Comparison of ENCODE assay signal across 16 cellular contexts in the genomic region with DNA sequence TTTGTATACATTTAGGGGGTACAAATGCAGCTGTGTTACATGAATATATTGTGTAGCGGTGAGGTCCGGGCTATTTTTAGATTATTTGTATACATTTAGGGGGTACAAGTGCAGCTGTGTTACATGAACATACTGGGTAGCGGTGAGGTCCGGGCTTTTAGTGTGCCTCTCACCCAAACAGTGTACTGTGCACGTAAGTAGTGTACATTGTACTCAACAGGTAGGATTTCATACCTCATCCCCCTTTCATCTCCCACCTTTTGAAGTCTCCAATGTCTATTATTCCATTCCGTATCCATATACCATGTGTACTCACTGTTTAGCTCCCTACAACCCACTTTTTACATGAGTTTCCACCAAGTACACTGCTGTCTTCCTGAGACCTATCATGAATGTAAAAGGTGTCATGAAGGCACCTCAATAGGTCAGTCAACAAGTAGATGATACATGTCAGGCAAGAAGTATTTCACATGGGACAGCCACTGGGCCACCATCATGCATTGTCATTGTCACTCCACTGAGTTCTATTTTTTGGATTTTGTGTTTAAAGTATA. TPM values are rescaled to one million over a fixed set of nuclear protein-coding genes. Genes with fewer than 3 reads are reported as not detected.
DNase-seq lines count a peak whose midpoint lies in the region; ATAC-seq and TF ChIP-seq lines count a peak whose summit lies in the region.
"Had no signal": no experiment of that assay in that cellular context is flagged by ENCODE, and none has a peak within 500 bp of the region (broad histone marks: within the 10 kb centered on the region; RNA-seq: fewer than 3 reads in every experiment).

No MANE protein-coding gene starts in this region.

- TF ChIP-seq POLR2A in suprapubic skin (IDR thresholded peaks at IDR 0.05) = no peak

- H3K27ac ChIP-seq in endodermal cell (ENCODE audit: low read depth, low read length) (no peak overlapping the region), suprapubic skin (peak overlapping the region; percentile 59)
- H3K27ac ChIP-seq: right atrium auricular region had no signal

- no peak overlapping the region for H3K4me3 Mint-ChIP-seq in activated naive CD4-positive, alpha-beta T cell treated with anti-CD3 and anti-CD28 coated beads, Interleukin-2, amount 10 ng/mL, durations not matched to agents 7 days and 5 days
- H3K4me3 Mint-ChIP-seq in activated T-helper 17 cell treated with anti-CD3 and anti-CD28 coated beads, Interleukin-2, amount 50 U/mL, for 72 hours = no peak overlapping the region
- no peak overlapping the region for H3K4me3 Mint-ChIP-seq in endodermal cell

- CTCF ChIA-PET in activated naive CD4-positive, alpha-beta T cell treated with anti-CD3 and anti-CD28 coated beads, Interleukin-2, amount 10 ng/mL, durations not matched to agents 7 days and 5 days (lab: Charles Lee) = interaction anchor here (0.9 to 35.0 kb wide), 3 partner anchors 9 to 123 kb away, joined by 3 to 743 read pairs (median 6); no protein-coding TSS in a partner anchor

- H3K4me1 ChIP-seq in endodermal cell (ENCODE audit: control insufficient read depth, insufficient read depth, low read length) (peaks cover 3% of the 10 kb centered on the region), suprapubic skin (peaks cover 34% of the 10 kb centered on the region)

- no peak for TF ChIP-seq CTCF in endodermal cell (conservative IDR thresholded peaks at IDR 0.05)
- no peak for TF ChIP-seq CTCF in suprapubic skin (IDR thresholded peaks at IDR 0.05)

- WGBS in endodermal cell (ENCODE audit: insufficient coverage in 1 of 2, insufficient read length in 1 of 2), 2 experiments = 93 to 94% methylated on average over 5 to 6 of the region's 6 CpGs
- 94% methylated on average over 6 of the region's 6 CpGs for WGBS in suprapubic skin

- H3K4me1 Mint-ChIP-seq in activated naive CD4-positive, alpha-beta T cell treated with anti-CD3 and anti-CD28 coated beads, Interleukin-2, amount 10 ng/mL, durations not matched to agents 7 days and 5 days = peaks cover 40% of the 10 kb centered on the region
- peaks cover 16% of the 10 kb centered on the region for H3K4me1 Mint-ChIP-seq in activated T-helper 17 cell treated with anti-CD3 and anti-CD28 coated beads, Interleukin-2, amount 50 U/mL, for 72 hours
- H3K4me1 Mint-ChIP-seq in endodermal cell = peaks cover 9% of the 10 kb centered on the region

- no peaks in the 10 kb centered on the region for H3K27me3 Mint-ChIP-seq in activated naive CD4-positive, alpha-beta T cell treated with anti-CD3 and anti-CD28 coated beads, Interleukin-2, amount 10 ng/mL, durations not matched to agents 7 days and 5 days
- H3K27me3 Mint-ChIP-seq in activated T-helper 17 cell treated with anti-CD3 and anti-CD28 coated beads, Interleukin-2, amount 50 U/mL, for 72 hours = no peaks in the 10 kb centered on the region
- no peaks in the 10 kb centered on the region for H3K27me3 Mint-ChIP-seq in endodermal cell (ENCODE audit: insufficient read depth)

- H3K36me3 ChIP-seq in endodermal cell (ENCODE audit: control insufficient read depth, insufficient read depth, low read length) (peaks cover 88% of the 10 kb centered on the region), suprapubic skin (peaks cover 90% of the 10 kb centered on the region)

- no peak for DNase-seq in activated naive CD4-positive, alpha-beta T cell treated with anti-CD3 and anti-CD28 coated beads, Interleukin-2, amount 10 ng/mL, durations not matched to agents 7 days and 5 days
- DNase-seq in activated naive CD4-positive, alpha-beta T cell treated with Interleukin-2 at 50 U/mL for 16 hours = no peak
- DNase-seq in endodermal cell = no peak
- DNase-seq in suprapubic skin (ENCODE audit: low spot score in 2 of 2) = no peak
- DNase-seq in A172 (ENCODE audit: low spot score) = no peak
- no peak for DNase-seq in glomerular visceral epithelial cell (ENCODE audit: extremely low spot score)
- no peak for DNase-seq in NCI-H146 treated with DMSO at 0.1 percent for 48 hours (lab: John Stamatoyannopoulos, UW; ENCODE audit: unreplicated experiment)
- DNase-seq: central memory CD4-positive, alpha-beta T cell; effector memory CD4-positive, alpha-beta T cell; mesendoderm; NCI-H146; NCI-H226 had no signal

- H3K9me3 Mint-ChIP-seq in activated naive CD4-positive, alpha-beta T cell treated with anti-CD3 and anti-CD28 coated beads, Interleukin-2, amount 10 ng/mL, durations not matched to agents 7 days and 5 days = no peaks in the 10 kb centered on the region
- H3K9me3 Mint-ChIP-seq in activated T-helper 17 cell treated with anti-CD3 and anti-CD28 coated beads, Interleukin-2, amount 50 U/mL, for 72 hours = no peaks in the 10 kb centered on the region
- no peaks in the 10 kb centered on the region for H3K9me3 Mint-ChIP-seq in endodermal cell

- peaks cover 62% of the 10 kb centered on the region for H3K36me3 Mint-ChIP-seq in activated naive CD4-positive, alpha-beta T cell treated with anti-CD3 and anti-CD28 coated beads, Interleukin-2, amount 10 ng/mL, durations not matched to agents 7 days and 5 days
- H3K36me3 Mint-ChIP-seq in activated T-helper 17 cell treated with anti-CD3 and anti-CD28 coated beads, Interleukin-2, amount 50 U/mL, for 72 hours (ENCODE audit: low read depth) = peaks cover 97% of the 10 kb centered on the region
- peaks cover 78% of the 10 kb centered on the region for H3K36me3 Mint-ChIP-seq in endodermal cell (ENCODE audit: low read depth)

- no peak for TF ChIP-seq EP300 in suprapubic skin (IDR thresholded peaks at IDR 0.05)

- ATAC-seq in activated T-helper 17 cell treated with anti-CD3 and anti-CD28 coated beads, Interleukin-2, amount 50 U/mL, for 72 hours (replicated peaks) = no peak
- ATAC-seq: HCT116, Right ventricle myocardium inferior had no signal

- no peak overlapping the region for H3K9ac ChIP-seq in endodermal cell (ENCODE audit: extremely low read depth, low read length, poor library complexity, severe bottlenecking)

- H3K9me3 ChIP-seq in endodermal cell (ENCODE audit: control insufficient read depth, low read length) (no peaks in the 10 kb centered on the region), suprapubic skin (no peaks in the 10 kb centered on the region)
- H3K9me3 ChIP-seq: right atrium auricular region had no signal

- peak overlapping the region; percentile 78 for H3K27ac Mint-ChIP-seq in activated naive CD4-positive, alpha-beta T cell treated with anti-CD3 and anti-CD28 coated beads, Interleukin-2, amount 10 ng/mL, durations not matched to agents 7 days and 5 days
- H3K27ac Mint-ChIP-seq in activated T-helper 17 cell treated with anti-CD3 and anti-CD28 coated beads, Interleukin-2, amount 50 U/mL, for 72 hours = peak overlapping the region; percentile 65
- peak overlapping the region; percentile 5 for H3K27ac Mint-ChIP-seq in endodermal cell

- H3K4me3 ChIP-seq in endodermal cell (ENCODE audit: low read length) = no peak overlapping the region
- no peak overlapping the region for H3K4me3 ChIP-seq in suprapubic skin
- H3K4me3 ChIP-seq: right atrium auricular region had no signal

- H3K27me3 ChIP-seq in endodermal cell (ENCODE audit: control insufficient read depth, insufficient read depth, low read length, poor library complexity, severe bottlenecking) (no peaks in the 10 kb centered on the region), suprapubic skin (no peaks in the 10 kb centered on the region)
- H3K27me3 ChIP-seq: right atrium auricular region had no signal

RNA-seq across cellular contexts. Expression of gene SKP1, which starts 27.7 kb away (rescaled TPM):
- total RNA-seq in activated T-helper 17 cell treated with anti-CD3 and anti-CD28 coated beads, Interleukin-2, amount 50 U/mL, for 72 hours = 100 to 1,000 TPM; 152 to 209 TPM
- 100 to 1,000 TPM; 357 to 427 TPM for total RNA-seq in endodermal cell
- polyA plus RNA-seq in endodermal cell (2013, experiment 1 of 2) = 626 TPM
- polyA plus RNA-seq in endodermal cell (2013, experiment 2 of 2) = 605 TPM
- total RNA-seq in suprapubic skin = 100 to 1,000 TPM; 143 to 261 (median 196) TPM
- total RNA-seq in A172 (2014; rRNA removed; shearing (Covaris generic)) = 590 and 596 TPM in 2 replicates

RNA-seq across cellular contexts. Expression of gene TCF7, which starts 34.6 kb away (rescaled TPM):
- 10 to 100 TPM in 1 of 2 donors, 1 to 10 TPM in 1; 5.9 to 42.2 TPM for total RNA-seq in activated T-helper 17 cell treated with anti-CD3 and anti-CD28 coated beads, Interleukin-2, amount 50 U/mL, for 72 hours
- total RNA-seq in endodermal cell (10 to 100 TPM; 14.9 to 19.4 TPM), suprapubic skin (1 to 10 TPM; 2.9 to 7.2 (median 4.9) TPM)
- 9.0 TPM for polyA plus RNA-seq in endodermal cell (2013, experiment 1 of 2)
- 8.9 TPM for polyA plus RNA-seq in endodermal cell (2013, experiment 2 of 2)
- 3.8 and 4.8 TPM in 2 replicates for total RNA-seq in A172 (2014; rRNA removed; shearing (Covaris generic))

Comparison
In these comparisons a context has a peak if more than half of its experiments do, and no peak if none do; other contexts are left out.
1. H3K27ac Mint-ChIP-seq: peak in every context shown above with its lines; median percentile 78 in activated naive CD4-positive, alpha-beta T cell treated with anti-CD3 and anti-CD28 coated beads, Interleukin-2, amount 10 ng/mL, durations not matched to agents 7 days and 5 days; 65 in activated T-helper 17 cell treated with anti-CD3 and anti-CD28 coated beads, Interleukin-2, amount 50 U/mL, for 72 hours; 5 in endodermal cell.